Comparison of ENCODE assay signal across 22 cellular contexts in the genomic region with DNA sequence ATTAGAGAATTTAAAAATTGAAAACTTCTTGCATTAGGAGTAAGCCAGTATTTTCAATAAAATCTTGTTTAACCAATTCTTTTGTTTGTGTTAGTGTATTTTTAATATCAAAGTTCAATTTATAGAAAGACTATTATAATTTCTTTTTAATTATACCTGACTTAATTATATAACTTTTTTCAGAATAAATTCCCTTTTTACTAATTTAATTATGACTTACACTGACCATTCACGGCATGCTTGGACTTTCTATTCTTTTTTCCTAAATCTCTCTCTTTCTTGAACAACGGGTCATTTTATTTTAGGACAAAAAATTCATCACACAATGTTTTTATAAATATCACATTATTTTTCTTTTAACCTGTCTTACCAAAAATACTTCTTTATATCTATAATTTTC.
DNase-seq lines count a peak whose midpoint lies in the region; ATAC-seq and TF ChIP-seq lines count a peak whose summit lies in the region.
"Had no signal": no experiment of that assay in that cellular context is flagged by ENCODE, and none has a peak within 500 bp of the region (broad histone marks: within the 10 kb centered on the region; RNA-seq: fewer than 3 reads in every experiment).

No MANE protein-coding gene starts in this region.

- no peak for TF ChIP-seq POLR2A in erythroblast (IDR thresholded peaks at IDR 0.05; ENCODE audit: low read length)

- H3K4me3 ChIP-seq in HFF-Myc (replicated peaks; ENCODE audit: low read depth, low read length): no peak overlapping the region
- H3K4me3 ChIP-seq: hepatocyte, sigmoid colon, SJSA1 had no signal

- no peak for ATAC-seq in natural killer cell
- ATAC-seq: naive thymus-derived CD4-positive, alpha-beta T cell; WTC11 had no signal

- no peaks in the 10 kb centered on the region for H3K27me3 Mint-ChIP-seq in natural killer cell (ENCODE audit: low read depth in 2 of 2)
- H3K27me3 Mint-ChIP-seq: naive thymus-derived CD4-positive, alpha-beta T cell had no signal

- intact Hi-C loops in natural killer cell (cut with micrococcal nuclease): no loop called here

- peaks cover 0 to 3% of the 10 kb centered on the region in 2 donors for H3K9me3 Mint-ChIP-seq in natural killer cell

- H3K36me3 Mint-ChIP-seq in natural killer cell: peaks cover 20% of the 10 kb centered on the region

- no peak overlapping the region for H3K27ac Mint-ChIP-seq in natural killer cell
- H3K27ac Mint-ChIP-seq: naive thymus-derived CD4-positive, alpha-beta T cell; WTC11 had no signal

- DNase-seq in A172 (ENCODE audit: low spot score) (peak; percentile 29), HFF-Myc (ENCODE audit: extremely low read depth, low read depth) (peak; percentile 2), OCI-M1 (lab: John Stamatoyannopoulos, UW) (peak; percentile 39), erythroblast (lab: John Stamatoyannopoulos, UW) (peak; percentile 5 to 11), GDM1 (lab: John Stamatoyannopoulos, UW) (no peak), GM20000 (ENCODE audit: low spot score) (no peak), natural killer cell (no peak), globus pallidus (ENCODE audit: low spot score) (no peak)
- DNase-seq: activated CD4-positive, alpha-beta T cell treated with anti-CD3 and anti-CD28 coated beads, Interleukin-2, amount 50 U/mL, for 48 hours; activated naive CD4-positive, alpha-beta T cell treated with Interleukin-2 at 50 U/mL for 16 hours; DND-41; islet precursor cell; mammary epithelial cell; naive thymus-derived CD4-positive, alpha-beta T cell; NCI-H1048; NCI-H2081 treated with DMSO at 0.1 percent for 48 hours; NCI-H510A treated with DMSO at 0.1 percent for 48 hours; sigmoid colon; stimulated activated naive CD4-positive, alpha-beta T cell had no signal

- peaks cover 15 to 20% of the 10 kb centered on the region in 2 donors for H3K4me1 Mint-ChIP-seq in natural killer cell
- H3K4me1 Mint-ChIP-seq: WTC11 had no signal

- H3K4me3 Mint-ChIP-seq in natural killer cell: no peak overlapping the region
- H3K4me3 Mint-ChIP-seq: naive thymus-derived CD4-positive, alpha-beta T cell; WTC11 had no signal

- TF ChIP-seq CTCF in HFF-Myc (IDR thresholded peaks at IDR 0.05; ENCODE audit: low read depth, low read length, missing control alignments) (no peak), GM20000 (IDR thresholded peaks at IDR 0.05; ENCODE audit: extremely low read depth, missing control alignments) (no peak), natural killer cell (IDR thresholded peaks at IDR 0.05) (no peak)

Comparison
In these comparisons a context has a peak if more than half of its experiments do, and no peak if none do; other contexts are left out.
1. DNase-seq: peak in A172 (single experiment), HFF-Myc (single experiment), OCI-M1 (single experiment) and erythroblast (2 of 2); none in GDM1 (single experiment), GM20000 (single experiment), natural killer cell (single experiment) and globus pallidus (single experiment).